In genomic region chr19:50203281-50204080, GRCh38 we compare ENCODE assay signal across 2 cellular contexts.
TF ChIP-seq lines count a peak whose summit lies in the region.

Gene MYH14 (plus strand): TSS chr19:50203622. CDS start chr19:50210366, 6,744 bp downstream.

TF ChIP-seq in HEK293, 187 proteins besides CTCF, POLR2A, EP300 and RAD21 (continued from another document):
- TF ChIP-seq, protein P1, sequence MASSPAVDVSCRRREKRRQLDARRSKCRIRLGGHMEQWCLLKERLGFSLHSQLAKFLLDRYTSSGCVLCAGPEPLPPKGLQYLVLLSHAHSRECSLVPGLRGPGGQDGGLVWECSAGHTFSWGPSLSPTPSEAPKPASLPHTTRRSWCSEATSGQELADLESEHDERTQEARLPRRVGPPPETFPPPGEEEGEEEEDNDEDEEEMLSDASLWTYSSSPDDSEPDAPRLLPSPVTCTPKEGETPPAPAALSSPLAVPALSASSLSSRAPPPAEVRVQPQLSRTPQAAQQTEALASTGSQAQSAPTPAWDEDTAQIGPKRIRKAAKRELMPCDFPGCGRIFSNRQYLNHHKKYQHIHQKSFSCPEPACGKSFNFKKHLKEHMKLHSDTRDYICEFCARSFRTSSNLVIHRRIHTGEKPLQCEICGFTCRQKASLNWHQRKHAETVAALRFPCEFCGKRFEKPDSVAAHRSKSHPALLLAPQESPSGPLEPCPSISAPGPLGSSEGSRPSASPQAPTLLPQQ (tag by site-specific recombination; IDR thresholded peaks at IDR 0.05), result 0 out of 2 replicates have a peak, but pooled peaks have one; percentile 53
- TF ChIP-seq, protein P2, sequence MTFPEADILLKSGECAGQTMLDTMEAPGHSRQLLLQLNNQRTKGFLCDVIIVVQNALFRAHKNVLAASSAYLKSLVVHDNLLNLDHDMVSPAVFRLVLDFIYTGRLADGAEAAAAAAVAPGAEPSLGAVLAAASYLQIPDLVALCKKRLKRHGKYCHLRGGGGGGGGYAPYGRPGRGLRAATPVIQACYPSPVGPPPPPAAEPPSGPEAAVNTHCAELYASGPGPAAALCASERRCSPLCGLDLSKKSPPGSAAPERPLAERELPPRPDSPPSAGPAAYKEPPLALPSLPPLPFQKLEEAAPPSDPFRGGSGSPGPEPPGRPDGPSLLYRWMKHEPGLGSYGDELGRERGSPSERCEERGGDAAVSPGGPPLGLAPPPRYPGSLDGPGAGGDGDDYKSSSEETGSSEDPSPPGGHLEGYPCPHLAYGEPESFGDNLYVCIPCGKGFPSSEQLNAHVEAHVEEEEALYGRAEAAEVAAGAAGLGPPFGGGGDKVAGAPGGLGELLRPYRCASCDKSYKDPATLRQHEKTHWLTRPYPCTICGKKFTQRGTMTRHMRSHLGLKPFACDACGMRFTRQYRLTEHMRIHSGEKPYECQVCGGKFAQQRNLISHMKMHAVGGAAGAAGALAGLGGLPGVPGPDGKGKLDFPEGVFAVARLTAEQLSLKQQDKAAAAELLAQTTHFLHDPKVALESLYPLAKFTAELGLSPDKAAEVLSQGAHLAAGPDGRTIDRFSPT (tag by site-specific recombination; IDR thresholded peaks at IDR 0.05), result peak; percentile 50; the same call in 1 of the 2 replicates
- TF ChIP-seq ZNF404 (tag by site-specific recombination; IDR thresholded peaks at IDR 0.05), result no peak

TF ChIP-seq in H1, 55 proteins besides CTCF, POLR2A, EP300 and RAD21 (continued from another document):
- TF ChIP-seq, protein P3, sequence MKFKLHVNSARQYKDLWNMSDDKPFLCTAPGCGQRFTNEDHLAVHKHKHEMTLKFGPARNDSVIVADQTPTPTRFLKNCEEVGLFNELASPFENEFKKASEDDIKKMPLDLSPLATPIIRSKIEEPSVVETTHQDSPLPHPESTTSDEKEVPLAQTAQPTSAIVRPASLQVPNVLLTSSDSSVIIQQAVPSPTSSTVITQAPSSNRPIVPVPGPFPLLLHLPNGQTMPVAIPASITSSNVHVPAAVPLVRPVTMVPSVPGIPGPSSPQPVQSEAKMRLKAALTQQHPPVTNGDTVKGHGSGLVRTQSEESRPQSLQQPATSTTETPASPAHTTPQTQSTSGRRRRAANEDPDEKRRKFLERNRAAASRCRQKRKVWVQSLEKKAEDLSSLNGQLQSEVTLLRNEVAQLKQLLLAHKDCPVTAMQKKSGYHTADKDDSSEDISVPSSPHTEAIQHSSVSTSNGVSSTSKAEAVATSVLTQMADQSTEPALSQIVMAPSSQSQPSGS (IDR thresholded peaks at IDR 0.05; ENCODE audit: low read length), result no peak
- TF ChIP-seq MAFK (IDR thresholded peaks at IDR 0.05; ENCODE audit: low read depth, low read length) (peak; percentile 45; the same call in 1 of the 2 replicates), JUN (IDR thresholded peaks at IDR 0.05; ENCODE audit: low read depth, low read length) (no peak), CHD1 (IDR thresholded peaks at IDR 0.05; ENCODE audit: low read depth, low read length) (no peak), YY1 (IDR thresholded peaks at IDR 0.05; ENCODE audit: low read depth, low read length) (no peak), SP4 (IDR thresholded peaks at IDR 0.05; ENCODE audit: low read length) (peak; percentile 97)
